8 cellular contexts compared by ENCODE assay signal in the genomic region with DNA sequence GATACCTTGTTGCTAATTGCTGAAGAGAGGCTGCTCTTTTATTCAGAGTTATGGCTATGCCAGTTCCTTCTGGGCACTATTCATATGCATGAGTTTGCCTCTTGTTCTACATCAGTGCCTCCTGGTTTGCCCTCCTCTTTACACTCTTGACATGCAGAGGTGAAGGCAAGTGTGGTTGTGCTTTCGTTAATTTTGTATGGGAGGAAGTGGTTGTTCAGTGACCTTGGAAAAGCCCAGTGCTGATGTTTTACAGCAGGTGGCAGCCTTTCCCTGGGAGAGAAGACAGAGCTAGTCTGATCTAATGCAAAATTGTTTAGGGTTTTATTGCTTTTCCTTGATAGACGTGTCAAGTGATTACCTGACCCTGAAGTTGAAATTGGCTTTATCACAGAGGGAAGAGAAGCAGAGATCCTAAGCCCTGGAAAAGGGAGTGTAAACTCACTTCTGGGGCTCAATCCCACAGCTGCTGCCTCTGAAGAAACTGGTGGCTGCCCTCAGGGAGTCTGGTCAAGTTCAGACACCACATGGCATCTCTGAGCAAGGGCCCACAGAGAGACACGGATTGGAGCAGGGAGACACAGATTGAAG. TPM values are rescaled to one million over a fixed set of nuclear protein-coding genes. Genes with fewer than 3 reads are reported as not detected.
DNase-seq lines count a peak whose midpoint lies in the region; ATAC-seq and TF ChIP-seq lines count a peak whose summit lies in the region.

No MANE protein-coding gene starts in this region.

- H3K9me3 ChIP-seq in transverse colon = no peaks in the 10 kb centered on the region

- no peak overlapping the region for H3K4me3 ChIP-seq in fibroblast of pulmonary artery (replicated peaks; ENCODE audit: low read depth, low read length)
- no peak overlapping the region for H3K4me3 ChIP-seq in transverse colon

- DNase-seq in EH (ENCODE audit: low read depth) (peak; percentile 74), LHCN-M2 (ENCODE audit: low read depth) (peak; percentile 64), RKO (ENCODE audit: low spot score) (peak; percentile 72), activated T-helper 1 cell treated with Interleukin-2 at 50 U/mL for 16 hours (ENCODE audit: low read depth) (peak; percentile 47), fibroblast of pulmonary artery (ENCODE audit: low read depth) (peak; percentile 83), occipital lobe (lab: John Stamatoyannopoulos, UW) (peak; percentile 30), transverse colon (peak; percentile 82)

- H3K36me3 ChIP-seq in transverse colon = no peaks in the 10 kb centered on the region

- in situ Hi-C loops in transverse colon (cut with MboI; ENCODE audit: low pct_ligation_motif_present in 1 of 4, low pct_unique_long_range_greater_than_20kb in 1 of 4, low sequenced_read_pairs in 3 of 4) = loop anchor here (5.0 to 25.0 kb wide), 9 partner anchors 263 to 838 kb away; no protein-coding TSS in a partner anchor

- TF ChIP-seq CTCF in fibroblast of pulmonary artery (IDR thresholded peaks at IDR 0.05; ENCODE audit: low read length, missing control alignments) = peak; percentile 96
- peak; percentile 79 to 93 (median 82) for TF ChIP-seq CTCF in transverse colon (IDR thresholded peaks at IDR 0.05)

- H3K27me3 ChIP-seq in transverse colon = no peaks in the 10 kb centered on the region

- TF ChIP-seq POLR2A in transverse colon (IDR thresholded peaks at IDR 0.05) = no peak

- ATAC-seq in GM21737 (IDR thresholded peaks at IDR 0.05; ENCODE audit: unreplicated experiment) = peak; percentile 77

- WGBS in transverse colon (ENCODE audit: low coverage in 1 of 2), 2 donors = 14 to 17% methylated on average over 1 to 3 of the region's 3 CpGs

- intact Hi-C loops in transverse colon (cut with DNase I; ENCODE audit: low total_unique reads) = loop anchor here (5.0 to 10.0 kb wide), 2 partner anchors 278 to 455 kb away; no protein-coding TSS in a partner anchor

- peaks cover 0 to 8% (median 3%) of the 10 kb centered on the region in 4 donors for H3K4me1 ChIP-seq in transverse colon

- H3K27ac ChIP-seq in transverse colon = peak overlapping the region in 1 of 4 donors; percentile 36

- no peak for TF ChIP-seq EP300 in transverse colon (IDR thresholded peaks at IDR 0.05; ENCODE audit: low read depth)

RNA-seq across cellular contexts. Expression of a gene that starts 30.5 kb away (rescaled TPM):
- 19.0 and 19.2 TPM in 2 replicates for total RNA-seq in LHCN-M2 (2014; rRNA removed)
- 6.4 TPM for polyA plus RNA-seq in LHCN-M2 (2012)
- 43.5 TPM for total RNA-seq in occipital lobe
- total RNA-seq in transverse colon = 10 to 100 TPM in 3 of 4 donors, 1 to 10 TPM in 1; 4.1 to 27.6 (median 18.6) TPM

Comparison
In these comparisons a context has a peak if more than half of its experiments do, and no peak if none do; other contexts are left out.
1. DNase-seq: peak in every context shown above with its lines; median percentile 83 in fibroblast of pulmonary artery; 82 in transverse colon; 74 in EH; 72 in RKO; 64 in LHCN-M2; 47 in activated T-helper 1 cell treated with Interleukin-2 at 50 U/mL for 16 hours; 30 in occipital lobe.